ENCODE assay signal across 18 cellular contexts in the genomic region with DNA sequence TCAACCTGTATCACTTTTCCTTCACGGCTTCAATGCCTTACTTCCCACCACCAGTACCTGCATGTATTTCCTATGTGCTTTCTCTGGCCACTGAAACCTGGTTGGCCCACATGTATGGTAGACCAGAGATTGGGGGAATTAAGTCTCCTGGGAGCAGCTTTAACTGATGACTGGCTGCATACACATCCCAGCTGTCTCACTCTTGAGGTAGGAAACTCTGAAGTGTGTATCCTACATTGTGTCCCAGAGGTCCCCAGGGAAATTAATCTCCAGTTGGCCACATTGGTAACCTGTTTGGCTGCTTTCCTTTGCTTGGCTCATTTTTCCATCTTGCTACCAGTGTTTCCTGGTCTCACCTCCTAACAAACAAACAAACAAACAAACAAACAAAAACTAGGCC.
DNase-seq lines count a peak whose midpoint lies in the region; ATAC-seq lines count a peak whose summit lies in the region.
"Had no signal": no experiment of that assay in that cellular context is flagged by ENCODE, and none has a peak within 500 bp of the region (broad histone marks: within the 10 kb centered on the region; RNA-seq: fewer than 3 reads in every experiment).

No MANE protein-coding gene starts in this region.

- peaks cover 54% of the 10 kb centered on the region for H3K4me1 Mint-ChIP-seq in activated T-cell treated with anti-CD3 and anti-CD28 coated beads, Interleukin-2, amount 50 U/mL, for 24 hours (ENCODE audit: low read depth)
- peaks cover 20% of the 10 kb centered on the region for H3K4me1 Mint-ChIP-seq in activated T-helper 17 cell treated with anti-CD3 and anti-CD28 coated beads, Interleukin-2, amount 50 U/mL, for 72 hours

- peak overlapping the region; percentile 12 for H3K27ac Mint-ChIP-seq in activated T-cell treated with anti-CD3 and anti-CD28 coated beads, Interleukin-2, amount 50 U/mL, for 24 hours
- H3K27ac Mint-ChIP-seq in activated T-helper 17 cell treated with anti-CD3 and anti-CD28 coated beads, Interleukin-2, amount 50 U/mL, for 72 hours: peak overlapping the region; percentile 81

- H3K27me3 Mint-ChIP-seq in activated T-cell treated with anti-CD3 and anti-CD28 coated beads, Interleukin-2, amount 50 U/mL, for 24 hours: no peaks in the 10 kb centered on the region
- H3K27me3 Mint-ChIP-seq in activated T-helper 17 cell treated with anti-CD3 and anti-CD28 coated beads, Interleukin-2, amount 50 U/mL, for 72 hours: no peaks in the 10 kb centered on the region
- H3K27me3 Mint-ChIP-seq: IgD-negative memory B cell had no signal

- H3K9me3 Mint-ChIP-seq in activated T-cell treated with anti-CD3 and anti-CD28 coated beads, Interleukin-2, amount 50 U/mL, for 24 hours: peaks cover 10% of the 10 kb centered on the region
- peaks cover 3% of the 10 kb centered on the region for H3K9me3 Mint-ChIP-seq in activated T-helper 17 cell treated with anti-CD3 and anti-CD28 coated beads, Interleukin-2, amount 50 U/mL, for 72 hours

- peak; percentile 68 for DNase-seq in DMS153 (lab: John Stamatoyannopoulos, UW)
- DNase-seq in DMS153 treated with DMSO at 0.1 percent for 48 hours (lab: John Stamatoyannopoulos, UW; ENCODE audit: unreplicated experiment): no peak
- DNase-seq in activated T-cell treated with anti-CD3 and anti-CD28 coated beads, Interleukin-2, amount 50 U/mL, for 24 hours: no peak
- DNase-seq in activated T-cell treated with anti-CD3 and anti-CD28 coated beads for 4 hours: no peak
- peak; percentile 52 for DNase-seq in myocyte (ENCODE audit: low read depth)
- no peak for DNase-seq in ACHN
- DNase-seq: C1 segment of cervical spinal cord, DMS53, HCEC 1CT, MV-4-11, NCI-H146, NCI-H2227 treated with DMSO at 0.1 percent for 48 hours, NCI-H748 treated with DMSO at 0.1 percent for 48 hours, SHP77 had no signal

- H3K36me3 Mint-ChIP-seq in activated T-cell treated with anti-CD3 and anti-CD28 coated beads, Interleukin-2, amount 50 U/mL, for 24 hours (ENCODE audit: low read depth): peaks cover 97% of the 10 kb centered on the region
- peaks cover 87% of the 10 kb centered on the region for H3K36me3 Mint-ChIP-seq in activated T-helper 17 cell treated with anti-CD3 and anti-CD28 coated beads, Interleukin-2, amount 50 U/mL, for 72 hours (ENCODE audit: low read depth)

- no peak overlapping the region for H3K4me3 Mint-ChIP-seq in activated T-cell treated with anti-CD3 and anti-CD28 coated beads, Interleukin-2, amount 50 U/mL, for 24 hours
- H3K4me3 Mint-ChIP-seq in activated T-helper 17 cell treated with anti-CD3 and anti-CD28 coated beads, Interleukin-2, amount 50 U/mL, for 72 hours: no peak overlapping the region
- H3K4me3 Mint-ChIP-seq: IgD-negative memory B cell had no signal

- in situ Hi-C loops in ACHN (cut with HindIII; ENCODE audit: low pct_ligation_motif_present, low pct_unique_long_range_greater_than_20kb, low sequenced_read_pairs): no loop called here

- ATAC-seq in activated T-helper 17 cell treated with anti-CD3 and anti-CD28 coated beads, Interleukin-2, amount 50 U/mL, for 72 hours (replicated peaks): no peak
- no peak for ATAC-seq in GM18517 (IDR thresholded peaks at IDR 0.05; ENCODE audit: unreplicated experiment)
- ATAC-seq: SK-N-SH treated with all-trans-retinoic acid at 6 μM for 48 hours had no signal

Comparison
In these comparisons a context has a peak if more than half of its experiments do, and no peak if none do; other contexts are left out.
1. DNase-seq: peak in DMS153 (single experiment) and myocyte (single experiment); none in DMS153 treated with DMSO at 0.1 percent for 48 hours (single experiment), activated T-cell treated with anti-CD3 and anti-CD28 coated beads, Interleukin-2, amount 50 U/mL, for 24 hours (single experiment), activated T-cell treated with anti-CD3 and anti-CD28 coated beads for 4 hours (single experiment) and ACHN (single experiment).